ENCODE assay signal across 10 cellular contexts in the genomic region with DNA sequence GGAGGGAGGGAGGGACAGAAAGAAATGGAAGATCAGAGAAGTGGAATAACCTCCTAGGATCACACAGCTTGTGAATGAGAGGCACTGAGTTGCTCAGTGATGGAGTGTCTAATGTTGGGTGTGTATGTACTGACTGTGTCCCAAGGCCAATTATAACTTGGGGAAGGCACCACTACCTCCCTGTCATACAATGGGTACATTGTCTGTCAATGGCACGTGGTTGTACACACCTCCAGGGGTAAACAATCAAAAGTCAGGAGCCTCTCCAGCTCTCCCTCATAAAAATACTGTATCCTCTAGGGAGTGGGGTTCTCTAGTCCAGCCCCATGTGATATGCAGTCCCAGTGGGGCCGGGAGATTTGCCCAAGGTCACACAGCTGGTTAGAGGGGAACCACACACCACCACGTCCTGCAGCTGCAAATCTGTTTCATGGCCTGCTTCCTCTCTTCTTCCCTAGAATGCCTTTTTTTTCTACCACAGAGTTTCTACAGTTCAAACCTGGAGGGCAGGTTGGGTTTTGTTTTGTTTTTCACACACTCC.
A peak's percentile ranks its signal among the peaks of the same experiment; 100 is the strongest.
DNase-seq lines count a peak whose midpoint lies in the region; ATAC-seq and TF ChIP-seq lines count a peak whose summit lies in the region.
"Had no signal": no experiment of that assay in that cellular context is flagged by ENCODE, and none has a peak within 500 bp of the region (broad histone marks: within the 10 kb centered on the region; RNA-seq: fewer than 3 reads in every experiment).

No MANE protein-coding gene starts in this region.

- H3K4me1 ChIP-seq in DND-41 (ENCODE audit: insufficient read depth, low read length) (peaks cover 11% of the 10 kb centered on the region), body of pancreas (peaks cover 49% of the 10 kb centered on the region), A673 (ENCODE audit: insufficient read depth, low read length, poor library complexity, severe bottlenecking) (no peaks in the 10 kb centered on the region)

- peaks cover 3% of the 10 kb centered on the region for H3K27me3 ChIP-seq in DND-41 (ENCODE audit: insufficient read depth, low read length, poor library complexity)
- no peaks in the 10 kb centered on the region for H3K27me3 ChIP-seq in body of pancreas
- H3K27me3 ChIP-seq in A673 (replicated peaks; ENCODE audit: insufficient read depth, low read depth, low read length, poor library complexity) = no peaks in the 10 kb centered on the region
- H3K27me3 ChIP-seq: tibial artery had no signal

- no peaks in the 10 kb centered on the region; the same call in 1 of the 2 replicates for H4K20me1 ChIP-seq in DND-41 (ENCODE audit: insufficient read depth, low read length)

- no peaks in the 10 kb centered on the region for H3K79me2 ChIP-seq in DND-41 (ENCODE audit: insufficient read depth, low read length)

- no peak overlapping the region for H2AFZ ChIP-seq in DND-41 (ENCODE audit: low read depth, low read length)

- H3K9me3 ChIP-seq in DND-41 (ENCODE audit: insufficient read depth, low read length, severe bottlenecking) (no peaks in the 10 kb centered on the region), body of pancreas (no peaks in the 10 kb centered on the region), A673 (ENCODE audit: low read depth, low read length, poor library complexity, severe bottlenecking) (no peaks in the 10 kb centered on the region)
- H3K9me3 ChIP-seq: tibial artery had no signal

- TF ChIP-seq POLR2A in body of pancreas (IDR thresholded peaks at IDR 0.05) = no peak

- H3K4me2 ChIP-seq in DND-41 (ENCODE audit: insufficient read depth, low read length) = no peak overlapping the region

- POLR2A ChIA-PET in A673 (lab: Charles Lee; ENCODE audit: low non-redundant PET) = no interaction called here

- TF ChIP-seq CTCF in DND-41 (IDR thresholded peaks at IDR 0.05; ENCODE audit: borderline replicate concordance, extremely low read depth, low read length, poor library complexity, severe bottlenecking) (no peak), GM20000 (IDR thresholded peaks at IDR 0.05; ENCODE audit: extremely low read depth, missing control alignments) (no peak), body of pancreas (IDR thresholded peaks at IDR 0.05) (no peak), A673 (conservative IDR thresholded peaks at IDR 0.05; ENCODE audit: low read depth, low read length) (no peak)

- WGBS in body of pancreas, 2 donors = 2 to 3% methylated on average over 3 of the region's 3 CpGs

- CTCF ChIA-PET in A673 (lab: Charles Lee) = no interaction called here

- BruUV-seq in A673 (replicated peaks; lab: Mats Ljungman, UMichigan) = no TSS peak

- H3K4me3 ChIP-seq in DND-41 (ENCODE audit: low read depth in 1 of 2, low read length in 2 of 2) (no peak overlapping the region), body of pancreas (no peak overlapping the region), A673 (ENCODE audit: low read depth, low read length, poor library complexity, severe bottlenecking) (no peak overlapping the region)
- H3K4me3 ChIP-seq: lung, tibial artery had no signal

- H3K9ac ChIP-seq in DND-41 (ENCODE audit: low read depth, low read length) = no peak overlapping the region

- DNase-seq in DND-41 (peak; percentile 71), GM20000 (ENCODE audit: low spot score) (peak; percentile 69), body of pancreas (peak in 2 of 4 donors; percentile 58 to 69), A673 (ENCODE audit: low spot score) (no peak), SK-N-DZ (ENCODE audit: low spot score) (no peak), NCI-H187 treated with DMSO at 0.1 percent for 48 hours (lab: John Stamatoyannopoulos, UW) (no peak)
- DNase-seq in activated T-cell treated with anti-CD3 and anti-CD28 coated beads, Interleukin-2, amount 50 U/mL, for 1 hour = no peak

- H3K36me3 ChIP-seq in DND-41 (ENCODE audit: insufficient read depth, low read length) (no peaks in the 10 kb centered on the region), body of pancreas (replicated peaks in 1 of 2; ENCODE audit: insufficient read depth in 1 of 2, low read depth in 2 of 2) (no peaks in the 10 kb centered on the region), A673 (ENCODE audit: insufficient read depth, low read length, poor library complexity, severe bottlenecking) (no peaks in the 10 kb centered on the region)
- H3K36me3 ChIP-seq: tibial artery had no signal

- H3K27ac ChIP-seq in DND-41 (ENCODE audit: low read length) (no peak overlapping the region), body of pancreas (peak overlapping the region; percentile 39 to 72 (median 64)), A673 (ENCODE audit: low read depth, low read length, poor library complexity, severe bottlenecking) (no peak overlapping the region)
- H3K27ac ChIP-seq: tibial artery had no signal

- intact Hi-C loops in body of pancreas (cut with DNase I) = no loop called here
- intact Hi-C loops in A673 (cut with micrococcal nuclease; ENCODE audit: unreplicated experiment) = no loop called here

- ATAC-seq in DND-41 (ENCODE audit: insufficient read depth, low read depth) = peak; percentile 89
- ATAC-seq in HG03469 (IDR thresholded peaks at IDR 0.05; ENCODE audit: unreplicated experiment) = peak; percentile 62
- peak; percentile 57 for ATAC-seq in body of pancreas

Comparison
In these comparisons a context has a peak if more than half of its experiments do, and no peak if none do; other contexts are left out.
1. DNase-seq: peak in DND-41 (single experiment) and GM20000 (single experiment); none in A673 (single experiment), SK-N-DZ (single experiment), activated T-cell treated with anti-CD3 and anti-CD28 coated beads, Interleukin-2, amount 50 U/mL, for 1 hour (single experiment) and NCI-H187 treated with DMSO at 0.1 percent for 48 hours (single experiment).
2. H3K27ac ChIP-seq: peak in body of pancreas (4 of 4); none in DND-41 (single experiment) and A673 (single experiment).
3. Peak in every context shown above with its lines, with median percentiles within 50 percentile points of each other: ATAC-seq.